1 cellular context compared by ENCODE assay signal in the genomic region with DNA sequence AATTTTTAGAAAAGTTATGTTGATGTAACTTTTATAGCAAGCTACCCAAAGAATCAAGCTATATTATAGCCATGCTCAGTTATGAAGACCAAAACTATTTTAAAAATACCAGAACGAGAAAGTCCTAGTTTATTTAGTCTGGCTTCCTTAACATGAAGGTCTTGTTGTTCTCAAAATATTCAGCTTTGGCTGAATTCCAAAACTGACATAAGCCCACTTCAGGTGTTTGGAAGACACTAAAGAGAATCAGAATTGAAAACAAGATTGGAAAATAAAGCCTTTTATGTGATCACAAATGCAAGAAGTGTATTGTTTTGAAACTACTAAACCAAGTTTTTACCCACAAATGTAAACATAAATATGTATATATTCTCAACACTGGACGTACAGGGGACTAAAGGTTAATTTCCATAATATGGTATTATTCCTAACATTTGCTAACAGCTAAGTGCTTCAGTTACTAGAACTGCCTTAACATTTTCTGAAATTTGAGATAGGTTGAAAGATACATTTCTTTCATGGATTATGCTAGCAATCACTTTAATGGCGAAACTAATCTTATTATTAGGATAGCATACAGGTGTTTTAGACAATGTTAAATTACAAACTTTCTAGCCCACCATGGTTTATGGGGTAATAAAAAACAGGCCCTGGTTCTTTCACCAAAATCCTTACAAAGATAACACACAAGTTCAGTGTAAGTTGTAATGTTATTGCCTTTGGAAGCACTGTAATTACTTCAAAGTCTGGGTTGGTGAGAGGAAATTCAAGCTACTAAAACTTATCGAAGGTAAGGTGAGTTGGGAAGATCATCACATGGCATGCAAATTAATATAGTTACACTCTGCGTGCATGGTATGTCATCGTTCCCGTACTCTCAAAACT.
TF ChIP-seq lines count a peak whose summit lies in the region.

No MANE protein-coding gene starts in this region.

TF ChIP-seq in WTC11, 78 proteins besides CTCF, POLR2A, EP300 and RAD21 (continued from another document):
- TF ChIP-seq, protein P1, sequence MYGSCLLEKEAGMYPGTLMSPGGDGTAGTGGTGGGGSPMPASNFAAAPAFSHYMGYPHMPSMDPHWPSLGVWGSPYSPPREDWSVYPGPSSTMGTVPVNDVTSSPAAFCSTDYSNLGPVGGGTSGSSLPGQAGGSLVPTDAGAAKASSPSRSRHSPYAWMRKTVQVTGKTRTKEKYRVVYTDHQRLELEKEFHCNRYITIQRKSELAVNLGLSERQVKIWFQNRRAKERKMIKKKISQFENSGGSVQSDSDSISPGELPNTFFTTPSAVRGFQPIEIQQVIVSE (CRISPR knock-in tag; IDR thresholded peaks at IDR 0.05; ENCODE audit: borderline replicate concordance) = no peak
- TF ChIP-seq, protein P2, sequence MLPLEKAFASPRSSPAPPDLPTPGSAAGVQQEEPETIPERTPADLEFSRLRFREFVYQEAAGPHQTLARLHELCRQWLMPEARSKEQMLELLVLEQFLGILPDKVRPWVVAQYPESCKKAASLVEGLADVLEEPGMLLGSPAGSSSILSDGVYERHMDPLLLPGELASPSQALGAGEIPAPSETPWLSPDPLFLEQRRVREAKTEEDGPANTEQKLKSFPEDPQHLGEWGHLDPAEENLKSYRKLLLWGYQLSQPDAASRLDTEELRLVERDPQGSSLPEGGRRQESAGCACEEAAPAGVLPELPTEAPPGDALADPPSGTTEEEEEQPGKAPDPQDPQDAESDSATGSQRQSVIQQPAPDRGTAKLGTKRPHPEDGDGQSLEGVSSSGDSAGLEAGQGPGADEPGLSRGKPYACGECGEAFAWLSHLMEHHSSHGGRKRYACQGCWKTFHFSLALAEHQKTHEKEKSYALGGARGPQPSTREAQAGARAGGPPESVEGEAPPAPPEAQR (CRISPR knock-in tag; IDR thresholded peaks at IDR 0.05) = no peak
- TF ChIP-seq, protein P3, sequence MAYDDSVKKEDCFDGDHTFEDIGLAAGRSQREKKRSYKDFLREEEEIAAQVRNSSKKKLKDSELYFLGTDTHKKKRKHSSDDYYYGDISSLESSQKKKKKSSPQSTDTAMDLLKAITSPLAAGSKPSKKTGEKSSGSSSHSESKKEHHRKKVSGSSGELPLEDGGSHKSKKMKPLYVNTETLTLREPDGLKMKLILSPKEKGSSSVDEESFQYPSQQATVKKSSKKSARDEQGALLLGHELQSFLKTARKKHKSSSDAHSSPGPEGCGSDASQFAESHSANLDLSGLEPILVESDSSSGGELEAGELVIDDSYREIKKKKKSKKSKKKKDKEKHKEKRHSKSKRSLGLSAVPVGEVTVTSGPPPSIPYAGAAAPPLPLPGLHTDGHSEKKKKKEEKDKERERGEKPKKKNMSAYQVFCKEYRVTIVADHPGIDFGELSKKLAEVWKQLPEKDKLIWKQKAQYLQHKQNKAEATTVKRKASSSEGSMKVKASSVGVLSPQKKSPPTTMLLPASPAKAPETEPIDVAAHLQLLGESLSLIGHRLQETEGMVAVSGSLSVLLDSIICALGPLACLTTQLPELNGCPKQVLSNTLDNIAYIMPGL (CRISPR knock-in tag; IDR thresholded peaks at IDR 0.05) = no peak
- TF ChIP-seq SOX15 (CRISPR knock-in tag; IDR thresholded peaks at IDR 0.05) = no peak
TF ChIP-seq in WTC11: peak in this region for 0.
